ENCODE assay signal across 8 cellular contexts in the genomic region with DNA sequence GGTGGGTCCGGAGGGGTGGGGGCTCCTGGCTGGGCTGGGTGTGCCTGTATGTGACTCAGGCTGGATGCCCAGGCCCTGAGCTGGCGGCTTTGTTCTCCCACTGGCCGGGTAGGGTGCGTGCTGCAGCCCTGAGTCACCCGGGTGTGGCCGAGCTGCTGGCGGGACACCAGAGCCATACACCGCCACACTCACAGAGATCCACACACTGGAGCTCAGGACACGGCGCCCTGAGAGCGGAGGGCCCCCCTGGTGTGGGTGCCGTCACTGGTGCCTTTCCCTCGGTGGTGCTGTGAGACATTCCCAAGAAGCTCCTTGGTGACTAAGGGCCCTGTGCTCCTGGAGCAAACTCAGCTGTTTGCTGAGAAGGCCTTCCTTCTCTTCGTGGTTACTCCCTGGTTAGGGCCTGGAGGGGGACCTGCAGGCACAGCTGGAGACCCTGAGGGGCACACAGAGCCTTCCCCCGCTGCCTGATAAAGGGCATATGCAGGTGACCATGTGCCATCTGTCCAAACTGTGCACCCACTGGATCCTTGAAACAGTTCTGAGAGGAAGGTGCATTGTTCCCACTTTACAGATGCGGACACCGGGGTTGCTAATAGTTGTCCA. TPM values are rescaled to one million over a fixed set of nuclear protein-coding genes. Genes with fewer than 3 reads are reported as not detected.
A peak's percentile ranks its signal among the peaks of the same experiment; 100 is the strongest.
DNase-seq lines count a peak whose midpoint lies in the region; ATAC-seq and TF ChIP-seq lines count a peak whose summit lies in the region.

No MANE protein-coding gene starts in this region.

- no peaks in the 10 kb centered on the region for H3K9me2 ChIP-seq in hepatocyte (replicated peaks; ENCODE audit: insufficient read depth)

- H4K20me1 ChIP-seq in hepatocyte (ENCODE audit: insufficient read depth, poor library complexity, severe bottlenecking) = no peaks in the 10 kb centered on the region

- no peaks in the 10 kb centered on the region for H3K27me3 ChIP-seq in hepatocyte

- H3K4me3 Mint-ChIP-seq in progenitor cell of endocrine pancreas (ENCODE audit: low read depth) = no peak overlapping the region

- POLR2A ChIA-PET in HEK293 (lab: Yijun Ruan, JAX) = interaction anchor here (0.6 to 2.0 kb wide), 10 partner anchors 8 to 757 kb away, joined by 3 to 12 read pairs (median 4); partner anchors contain the start of genes KRT8 and KRT80

- no peak overlapping the region for H2AFZ ChIP-seq in hepatocyte

- H3K9me3 Mint-ChIP-seq in progenitor cell of endocrine pancreas (ENCODE audit: low read depth) = no peaks in the 10 kb centered on the region

- CTCF ChIA-PET in HEK293 (lab: Yijun Ruan, JAX) = interaction anchor here (0.5 to 5.8 kb wide), 21 partner anchors 8 to 833 kb away, joined by 3 to 88 read pairs (median 4); no protein-coding TSS in a partner anchor

- TF ChIP-seq CTCF in HEK293 (tag by site-specific recombination; IDR thresholded peaks at IDR 0.05) (no peak), hepatocyte (IDR thresholded peaks at IDR 0.05; ENCODE audit: poor library complexity) (no peak), progenitor cell of endocrine pancreas (IDR thresholded peaks at IDR 0.05; ENCODE audit: unreplicated experiment) (no peak)

- H3K27ac Mint-ChIP-seq in progenitor cell of endocrine pancreas = no peak overlapping the region

- H3K4me1 ChIP-seq in HEK293 (ENCODE audit: control insufficient read depth, insufficient read depth, low read length) = no peaks in the 10 kb centered on the region; the same call in 1 of the 2 replicates
- H3K4me1 ChIP-seq in hepatocyte (ENCODE audit: insufficient read depth) = peaks cover 50% of the 10 kb centered on the region

- H3K27ac ChIP-seq in HEK293 (ENCODE audit: extremely low read depth, low read depth, low read length) (no peak overlapping the region), angular gyrus (ENCODE audit: low read depth, low read length) (peak overlapping the region; percentile 38), hepatocyte (peak overlapping the region; percentile 95)

- H3K36me3 ChIP-seq in HEK293 (ENCODE audit: control insufficient read depth in 2 of 2, insufficient read depth in 1 of 2, low read length in 2 of 2) = no peaks in the 10 kb centered on the region
- H3K36me3 ChIP-seq in hepatocyte (replicated peaks; ENCODE audit: insufficient read depth, low read depth) = no peaks in the 10 kb centered on the region

- H3K9me3 ChIP-seq in HEK293 (ENCODE audit: control insufficient read depth, insufficient read depth, low read depth, low read length) (no peaks in the 10 kb centered on the region), hepatocyte (ENCODE audit: low read depth) (no peaks in the 10 kb centered on the region)

- peak; percentile 95 for DNase-seq in hepatocyte (ENCODE audit: low spot score)
- peak; percentile 95 for DNase-seq in stromal cell of bone marrow (ENCODE audit: low read depth)
- DNase-seq in progenitor cell of endocrine pancreas (ENCODE audit: low spot score, unreplicated experiment) = no peak
- DNase-seq in NCI-H446 treated with DMSO at 0.1 percent for 48 hours (lab: John Stamatoyannopoulos, UW) = no peak

- no peak overlapping the region for H3K4me2 ChIP-seq in hepatocyte

- H3K36me3 Mint-ChIP-seq in progenitor cell of endocrine pancreas (ENCODE audit: insufficient read depth) = no peaks in the 10 kb centered on the region

- WGBS in hepatocyte (ENCODE audit: low lambda C conversion rate, missing lambda C conversion rate) = 67% methylated on average over 17 of the region's 17 CpGs

- H3K79me2 ChIP-seq in hepatocyte = no peaks in the 10 kb centered on the region

- H3K4me3 ChIP-seq in HEK293 (ENCODE audit: low read depth, low read length) (no peak overlapping the region), hepatocyte (no peak overlapping the region)

- peaks cover 19% of the 10 kb centered on the region for H3K27me3 Mint-ChIP-seq in progenitor cell of endocrine pancreas

- peaks cover 5% of the 10 kb centered on the region for H3K4me1 Mint-ChIP-seq in progenitor cell of endocrine pancreas (ENCODE audit: low read depth)

- no peak for ATAC-seq in HG03432 (IDR thresholded peaks at IDR 0.05; ENCODE audit: unreplicated experiment)
- ATAC-seq in GM21526 (IDR thresholded peaks at IDR 0.05; ENCODE audit: low FRiP score, unreplicated experiment) = no peak

TF ChIP-seq in HEK293, 187 proteins besides CTCF, POLR2A, EP300 and RAD21 (continues in another document):
- TF ChIP-seq ZNF600 (tag by site-specific recombination; IDR thresholded peaks at IDR 0.05) = peak; percentile 71
- TF ChIP-seq ZNF391 (tag by site-specific recombination; IDR thresholded peaks at IDR 0.05; ENCODE audit: borderline replicate concordance, low read depth) = no peak
- TF ChIP-seq KLF8 (tag by site-specific recombination; IDR thresholded peaks at IDR 0.05) = peak; percentile 49; the same call in 1 of the 2 replicates
- TF ChIP-seq, protein P1, sequence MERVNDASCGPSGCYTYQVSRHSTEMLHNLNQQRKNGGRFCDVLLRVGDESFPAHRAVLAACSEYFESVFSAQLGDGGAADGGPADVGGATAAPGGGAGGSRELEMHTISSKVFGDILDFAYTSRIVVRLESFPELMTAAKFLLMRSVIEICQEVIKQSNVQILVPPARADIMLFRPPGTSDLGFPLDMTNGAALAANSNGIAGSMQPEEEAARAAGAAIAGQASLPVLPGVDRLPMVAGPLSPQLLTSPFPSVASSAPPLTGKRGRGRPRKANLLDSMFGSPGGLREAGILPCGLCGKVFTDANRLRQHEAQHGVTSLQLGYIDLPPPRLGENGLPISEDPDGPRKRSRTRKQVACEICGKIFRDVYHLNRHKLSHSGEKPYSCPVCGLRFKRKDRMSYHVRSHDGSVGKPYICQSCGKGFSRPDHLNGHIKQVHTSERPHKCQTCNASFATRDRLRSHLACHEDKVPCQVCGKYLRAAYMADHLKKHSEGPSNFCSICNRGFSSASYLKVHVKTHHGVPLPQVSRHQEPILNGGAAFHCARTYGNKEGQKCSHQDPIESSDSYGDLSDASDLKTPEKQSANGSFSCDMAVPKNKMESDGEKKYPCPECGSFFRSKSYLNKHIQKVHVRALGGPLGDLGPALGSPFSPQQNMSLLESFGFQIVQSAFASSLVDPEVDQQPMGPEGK (tag by site-specific recombination; IDR thresholded peaks at IDR 0.05) = 0 out of 2 replicates have a peak, but pooled peaks have one; percentile 18
- no peak for TF ChIP-seq ZNF280C (tag by site-specific recombination; IDR thresholded peaks at IDR 0.05)
- peak; percentile 93 for TF ChIP-seq KLF17 (tag by site-specific recombination; IDR thresholded peaks at IDR 0.05)
- TF ChIP-seq ZNF48 (tag by site-specific recombination; IDR thresholded peaks at IDR 0.05) = no peak
- TF ChIP-seq ZNF211 (tag by site-specific recombination; IDR thresholded peaks at IDR 0.05; ENCODE audit: low read depth) = no peak
- 0 out of 2 replicates have a peak, but pooled peaks have one; percentile 41 for TF ChIP-seq PRDM4 (tag by site-specific recombination; IDR thresholded peaks at IDR 0.05)
- TF ChIP-seq ZNF596 (tag by site-specific recombination; IDR thresholded peaks at IDR 0.05) = no peak
- TF ChIP-seq ZNF521 (tag by site-specific recombination; IDR thresholded peaks at IDR 0.05) = no peak
- TF ChIP-seq GLIS2 (tag by site-specific recombination; IDR thresholded peaks at IDR 0.05) = peak; percentile 50
- no peak for TF ChIP-seq ZNF837 (tag by site-specific recombination; IDR thresholded peaks at IDR 0.05)
- TF ChIP-seq ZNF114 (tag by site-specific recombination; IDR thresholded peaks at IDR 0.05) = no peak
- peak; percentile 73 for TF ChIP-seq ZIC2 (tag by site-specific recombination; IDR thresholded peaks at IDR 0.05)

RNA-seq across cellular contexts. Expression of gene KRT80, which starts 44.3 kb away (rescaled TPM):
- total RNA-seq in hepatocyte (0.28 and 0.77 TPM in 2 replicates), progenitor cell of endocrine pancreas (0.07 and 0.20 TPM in 2 replicates)
- polyA plus RNA-seq in hepatocyte = 1.2 and 1.5 TPM in 2 replicates

Comparison
In these comparisons a context has a peak if more than half of its experiments do, and no peak if none do; other contexts are left out.
1. DNase-seq: peak in hepatocyte (single experiment) and stromal cell of bone marrow (single experiment); none in progenitor cell of endocrine pancreas (single experiment) and NCI-H446 treated with DMSO at 0.1 percent for 48 hours (single experiment).